In genomic region chr6:35371494-35372262, GRCh38 we compare ENCODE assay signal across 11 cellular contexts. TPM values are rescaled to one million over a fixed set of nuclear protein-coding genes. Genes with fewer than 3 reads are reported as not detected.
DNase-seq lines count a peak whose midpoint lies in the region; ATAC-seq and TF ChIP-seq lines count a peak whose summit lies in the region.
"Had no signal": no experiment of that assay in that cellular context is flagged by ENCODE, and none has a peak within 500 bp of the region (broad histone marks: within the 10 kb centered on the region; RNA-seq: fewer than 3 reads in every experiment).

No MANE protein-coding gene starts in this region.

- ATAC-seq in heart right ventricle (no peak), memory B cell (ENCODE audit: low read depth) (no peak), upper lobe of right lung (no peak), lower lobe of right lung (no peak)

- peak overlapping the region; percentile 30 for H3K27ac ChIP-seq in cardiac muscle cell
- H3K27ac ChIP-seq in heart right ventricle = peak overlapping the region in 2 of 10 donors; percentile 74 to 83
- H3K27ac ChIP-seq in upper lobe of right lung = peak overlapping the region; percentile 58
- no peak overlapping the region for H3K27ac ChIP-seq in lower lobe of right lung
- H3K27ac ChIP-seq: colonic mucosa had no signal

- DNase-seq in cardiac muscle cell (ENCODE audit: low read depth in 1 of 2, low spot score in 1 of 2) = no peak
- DNase-seq in heart right ventricle = no peak
- DNase-seq in activated T-helper 2 cell treated with anti-CD3 and anti-CD28 coated beads, Interferon-gamma antibody, Interleukin-2, Interleukin-4, amounts not matched to agents 10 μg/mL and 5 μg/mL and 100 μg/mL, durations not matched to agents 14 hours and 24 hours and 36 hours (ENCODE audit: low spot score) = no peak
- no peak for DNase-seq in memory B cell (ENCODE audit: low spot score in 2 of 2)
- DNase-seq in upper lobe of right lung = no peak
- DNase-seq in GDM1 (lab: John Stamatoyannopoulos, UW) = no peak
- no peak for DNase-seq in lower lobe of right lung
- no peak for DNase-seq in DMS79 (lab: John Stamatoyannopoulos, UW)
- DNase-seq: activated effector memory CD4-positive, alpha-beta T cell treated with Interleukin-2 at 50 U/mL for 16 hours; colonic mucosa; NCI-H446 treated with DMSO at 0.1 percent for 48 hours had no signal

- H3K4me1 ChIP-seq in cardiac muscle cell (ENCODE audit: low read depth) (peaks cover 21% of the 10 kb centered on the region), heart right ventricle (peaks cover 14 to 65% (median 35%) of the 10 kb centered on the region in 9 donors), upper lobe of right lung (peaks cover 34% of the 10 kb centered on the region), lower lobe of right lung (peaks cover 42% of the 10 kb centered on the region)
- H3K4me1 ChIP-seq: colonic mucosa had no signal

- H3K27me3 ChIP-seq in cardiac muscle cell = no peaks in the 10 kb centered on the region
- H3K27me3 ChIP-seq in heart right ventricle = no peaks in the 10 kb centered on the region
- H3K27me3 ChIP-seq in upper lobe of right lung = no peaks in the 10 kb centered on the region
- H3K27me3 ChIP-seq in lower lobe of right lung (ENCODE audit: low read depth) = no peaks in the 10 kb centered on the region
- H3K27me3 ChIP-seq: colonic mucosa had no signal

- H3K4me3 Mint-ChIP-seq in activated T-helper 2 cell treated with anti-CD3 and anti-CD28 coated beads, Interferon-gamma antibody, Interleukin-2, Interleukin-4, amounts not matched to agents 10 μg/mL and 5 μg/mL and 100 μg/mL, durations not matched to agents 14 hours and 24 hours and 36 hours (ENCODE audit: low read depth) = peak overlapping the region; percentile 3
- peak overlapping the region; percentile 57 for H3K4me3 Mint-ChIP-seq in memory B cell

- no peaks in the 10 kb centered on the region for H3K27me3 Mint-ChIP-seq in activated T-helper 2 cell treated with anti-CD3 and anti-CD28 coated beads, Interferon-gamma antibody, Interleukin-2, Interleukin-4, amounts not matched to agents 10 μg/mL and 5 μg/mL and 100 μg/mL, durations not matched to agents 14 hours and 24 hours and 36 hours (ENCODE audit: low read depth)
- no peaks in the 10 kb centered on the region for H3K27me3 Mint-ChIP-seq in memory B cell

- H3K9me3 ChIP-seq in cardiac muscle cell (ENCODE audit: low read depth) (no peaks in the 10 kb centered on the region), heart right ventricle (no peaks in the 10 kb centered on the region), upper lobe of right lung (no peaks in the 10 kb centered on the region), lower lobe of right lung (no peaks in the 10 kb centered on the region)
- H3K9me3 ChIP-seq: colonic mucosa had no signal

- H3K4me1 Mint-ChIP-seq in activated T-helper 2 cell treated with anti-CD3 and anti-CD28 coated beads, Interferon-gamma antibody, Interleukin-2, Interleukin-4, amounts not matched to agents 10 μg/mL and 5 μg/mL and 100 μg/mL, durations not matched to agents 14 hours and 24 hours and 36 hours (ENCODE audit: low read depth) = peaks cover 53% of the 10 kb centered on the region
- peaks cover 39% of the 10 kb centered on the region for H3K4me1 Mint-ChIP-seq in memory B cell

- peaks cover 29% of the 10 kb centered on the region for H3K36me3 Mint-ChIP-seq in activated T-helper 2 cell treated with anti-CD3 and anti-CD28 coated beads, Interferon-gamma antibody, Interleukin-2, Interleukin-4, amounts not matched to agents 10 μg/mL and 5 μg/mL and 100 μg/mL, durations not matched to agents 14 hours and 24 hours and 36 hours (ENCODE audit: low read depth)
- peaks cover 12% of the 10 kb centered on the region for H3K36me3 Mint-ChIP-seq in memory B cell

- no peak overlapping the region for H3K4me3 ChIP-seq in cardiac muscle cell
- H3K4me3 ChIP-seq in heart right ventricle = no peak overlapping the region
- H3K4me3 ChIP-seq in upper lobe of right lung = no peak overlapping the region
- no peak overlapping the region for H3K4me3 ChIP-seq in lower lobe of right lung
- H3K4me3 ChIP-seq: colonic mucosa had no signal

- H3K36me3 ChIP-seq in cardiac muscle cell = no peaks in the 10 kb centered on the region
- H3K36me3 ChIP-seq in heart right ventricle = peaks cover 0 to 9% (median 0%) of the 10 kb centered on the region in 9 donors
- no peaks in the 10 kb centered on the region for H3K36me3 ChIP-seq in upper lobe of right lung
- H3K36me3 ChIP-seq in lower lobe of right lung = no peaks in the 10 kb centered on the region
- H3K36me3 ChIP-seq: colonic mucosa had no signal

- no peaks in the 10 kb centered on the region for H3K9me3 Mint-ChIP-seq in activated T-helper 2 cell treated with anti-CD3 and anti-CD28 coated beads, Interferon-gamma antibody, Interleukin-2, Interleukin-4, amounts not matched to agents 10 μg/mL and 5 μg/mL and 100 μg/mL, durations not matched to agents 14 hours and 24 hours and 36 hours
- peaks cover 3% of the 10 kb centered on the region for H3K9me3 Mint-ChIP-seq in memory B cell

- no peak for TF ChIP-seq CTCF in cardiac muscle cell (IDR thresholded peaks at IDR 0.05; ENCODE audit: low read depth, low read length)
- TF ChIP-seq CTCF in heart right ventricle (IDR thresholded peaks at IDR 0.05) = no peak
- no peak for TF ChIP-seq CTCF in upper lobe of right lung (IDR thresholded peaks at IDR 0.05)
- TF ChIP-seq CTCF in lower lobe of right lung (IDR thresholded peaks at IDR 0.05) = no peak

- intact Hi-C loops in heart right ventricle (cut with DNase I) (no loop called here), upper lobe of right lung (cut with DNase I) (no loop called here), lower lobe of right lung (cut with DNase I) (no loop called here)
- intact Hi-C loops in activated T-helper 2 cell treated with anti-CD3 and anti-CD28 coated beads, Interferon-gamma antibody, Interleukin-2, Interleukin-4, amounts not matched to agents 10 μg/mL and 5 μg/mL and 100 μg/mL, durations not matched to agents 14 hours and 24 hours and 36 hours (cut with micrococcal nuclease) = no loop called here

- WGBS in heart right ventricle, 2 donors = 89 to 90% methylated on average over 8 of the region's 8 CpGs

- peak overlapping the region; percentile 94 for H3K27ac Mint-ChIP-seq in activated T-helper 2 cell treated with anti-CD3 and anti-CD28 coated beads, Interferon-gamma antibody, Interleukin-2, Interleukin-4, amounts not matched to agents 10 μg/mL and 5 μg/mL and 100 μg/mL, durations not matched to agents 14 hours and 24 hours and 36 hours
- H3K27ac Mint-ChIP-seq in memory B cell = peak overlapping the region; percentile 21

RNA-seq across cellular contexts. Expression of gene PPARD, which starts 29.3 kb away (rescaled TPM):
- total RNA-seq in cardiac muscle cell (17.1 and 21.7 TPM in 2 replicates), heart right ventricle (10 to 100 TPM; 12.9 to 21.0 (median 13.9) TPM), upper lobe of right lung (31.6 TPM), lower lobe of right lung (30.2 TPM)
- polyA plus RNA-seq in cardiac muscle cell (28.6 and 34.0 TPM in 2 replicates), heart right ventricle (10 to 100 TPM; 13.5 to 15.3 TPM)
- total RNA-seq in activated T-helper 2 cell treated with anti-CD3 and anti-CD28 coated beads, Interferon-gamma antibody, Interleukin-2, Interleukin-4, amounts not matched to agents 10 μg/mL and 5 μg/mL and 100 μg/mL, durations not matched to agents 14 hours and 24 hours and 36 hours = 27.1 and 29.1 TPM in 2 replicates
